Comparison of ENCODE assay signal across 10 cellular contexts in the genomic region with DNA sequence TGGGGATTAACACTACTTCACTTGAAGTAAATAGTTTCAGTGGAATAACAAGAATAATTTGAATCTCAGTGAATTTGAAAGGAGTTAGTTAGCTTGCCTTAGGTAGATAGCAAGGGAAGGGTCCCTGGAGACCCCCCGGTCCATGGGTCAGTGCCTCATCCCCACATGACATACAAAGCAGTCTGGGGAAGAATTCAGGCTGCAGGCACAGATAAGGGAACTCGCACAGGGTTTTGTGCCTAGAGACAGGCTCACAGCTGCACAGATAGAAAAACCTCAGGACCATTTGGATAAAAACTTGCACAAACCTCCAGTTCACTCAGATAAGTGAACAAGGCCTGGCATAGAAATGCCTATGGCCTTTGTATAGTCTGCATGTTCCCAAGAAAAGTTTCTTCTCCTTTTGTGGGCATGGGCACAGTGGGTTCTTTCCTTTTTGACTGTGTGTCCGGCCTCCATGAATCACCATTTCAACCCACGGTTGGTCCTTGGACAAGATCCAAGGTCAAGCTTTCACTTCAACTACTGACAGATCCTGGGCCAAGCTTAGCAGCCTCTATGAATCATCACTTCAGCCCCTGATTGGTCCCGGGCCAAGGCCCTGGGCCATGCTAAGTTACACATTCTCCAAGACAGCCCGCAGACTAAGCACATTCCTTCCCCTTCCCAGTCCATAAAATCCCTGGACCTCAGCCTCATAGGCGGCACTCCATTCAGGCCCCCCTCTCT.
DNase-seq lines count a peak whose midpoint lies in the region; ATAC-seq and TF ChIP-seq lines count a peak whose summit lies in the region.
"Had no signal": no experiment of that assay in that cellular context is flagged by ENCODE, and none has a peak within 500 bp of the region (broad histone marks: within the 10 kb centered on the region; RNA-seq: fewer than 3 reads in every experiment).

No MANE protein-coding gene starts in this region.

- TF ChIP-seq EP300 in stomach (IDR thresholded peaks at IDR 0.05) = no peak

- TF ChIP-seq CTCF in HEK293 (tag by site-specific recombination; IDR thresholded peaks at IDR 0.05) (no peak), stomach (IDR thresholded peaks at IDR 0.05) (no peak)

- CTCF ChIA-PET in HEK293 (lab: Yijun Ruan, JAX) = interaction anchor here (0.6 kb wide), 2 partner anchors 9 to 44 kb away, joined by 3 to 4 read pairs; no protein-coding TSS in a partner anchor

- peak; percentile 2 for DNase-seq in SW480 (ENCODE audit: low spot score)
- DNase-seq in Right ventricle myocardium superior = peak; percentile 47
- peak; percentile 86 for DNase-seq in pulmonary artery endothelial cell (ENCODE audit: low read depth, low spot score)
- DNase-seq in stomach = no peak
- DNase-seq: activated naive CD4-positive, alpha-beta T cell treated with anti-CD3 and anti-CD28 coated beads for 36 hours; DMS153 had no signal

- H3K27me3 ChIP-seq in stomach = no peaks in the 10 kb centered on the region

- H3K36me3 ChIP-seq in HEK293 (ENCODE audit: control insufficient read depth in 2 of 2, insufficient read depth in 1 of 2, low read length in 2 of 2) = no peaks in the 10 kb centered on the region
- H3K36me3 ChIP-seq in stomach = no peaks in the 10 kb centered on the region

- 26 to 53% (median 45%) methylated on average over 7 of the region's 7 CpGs for WGBS in stomach, 5 donors

- no peaks in the 10 kb centered on the region for H3K9me3 ChIP-seq in HEK293 (ENCODE audit: control insufficient read depth, insufficient read depth, low read depth, low read length)
- no peaks in the 10 kb centered on the region for H3K9me3 ChIP-seq in stomach

- no peak overlapping the region for H3K4me3 ChIP-seq in HEK293 (ENCODE audit: low read depth, low read length)
- no peak overlapping the region for H3K4me3 ChIP-seq in stomach

- no peak for TF ChIP-seq POLR2A in stomach (IDR thresholded peaks at IDR 0.05)

- H3K27ac ChIP-seq in HEK293 (ENCODE audit: extremely low read depth, low read depth, low read length) = no peak overlapping the region
- peak overlapping the region in 1 of 5 donors; percentile 35 for H3K27ac ChIP-seq in stomach

- POLR2A ChIA-PET in HEK293 (lab: Yijun Ruan, JAX) = no interaction called here

- intact Hi-C loops in Right ventricle myocardium superior (cut with DNase I) = no loop called here
- intact Hi-C loops in stomach (cut with DNase I; ENCODE audit: low total_unique reads) = no loop called here

- H3K4me1 ChIP-seq in HEK293 (ENCODE audit: control insufficient read depth, insufficient read depth, low read length) (no peaks in the 10 kb centered on the region), stomach (peaks cover 0 to 5% (median 0%) of the 10 kb centered on the region in 4 donors)

- ATAC-seq in Right ventricle myocardium superior (ENCODE audit: poor library complexity) (peak; percentile 61), GM21367 (IDR thresholded peaks at IDR 0.05; ENCODE audit: unreplicated experiment) (no peak), HG03095 (IDR thresholded peaks at IDR 0.05; ENCODE audit: unreplicated experiment) (no peak), HG02973 (IDR thresholded peaks at IDR 0.05; ENCODE audit: unreplicated experiment) (no peak)

TF ChIP-seq in HEK293, 187 proteins besides CTCF, POLR2A, EP300 and RAD21:
- TF ChIP-seq ZFP69B (tag by site-specific recombination; IDR thresholded peaks at IDR 0.05) (no peak), HOXD13 (CRISPR knock-in tag; IDR thresholded peaks at IDR 0.05; ENCODE audit: borderline replicate concordance) (peak; percentile 29; the same call in 1 of the 2 replicates)
